ENCODE assay signal across 8 cellular contexts in the genomic region with DNA sequence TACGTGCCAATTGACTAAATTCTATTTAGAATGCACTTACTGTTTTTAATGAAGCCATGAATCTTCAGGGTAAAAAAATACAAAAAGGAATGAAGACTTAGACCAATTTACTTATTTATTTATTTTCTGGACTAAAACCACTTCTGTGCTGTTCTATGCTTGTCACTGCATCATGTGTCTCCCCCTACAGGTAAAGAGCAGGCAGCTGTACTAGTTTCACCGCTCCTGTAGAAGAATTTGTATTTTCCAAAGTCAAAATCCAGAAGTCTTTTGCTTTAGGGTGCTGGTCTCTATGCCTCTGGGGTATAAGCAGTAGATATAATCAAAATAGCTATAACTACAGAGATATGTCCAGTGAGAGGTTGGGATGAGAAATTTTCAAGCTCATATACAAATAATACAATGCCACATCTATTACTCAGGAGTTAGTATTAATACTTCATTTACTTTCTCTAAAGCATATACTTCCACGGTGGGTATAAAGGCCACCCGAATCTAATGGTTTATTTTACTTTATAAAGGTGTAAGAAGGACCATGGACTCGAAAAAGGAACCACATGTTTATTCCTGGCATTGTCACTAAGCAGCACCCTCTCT.
A peak's percentile ranks its signal among the peaks of the same experiment; 100 is the strongest.
DNase-seq lines count a peak whose midpoint lies in the region; ATAC-seq and TF ChIP-seq lines count a peak whose summit lies in the region.

No MANE protein-coding gene starts in this region.

- 44 to 51% (median 50%) methylated on average over 5 of the region's 5 CpGs for WGBS in ovary, 3 donors

- POLR2A ChIA-PET in HEK293 (lab: Yijun Ruan, JAX), result no interaction called here
- POLR2A ChIA-PET in activated CD4-positive, alpha-beta T cell treated with anti-CD3 and anti-CD28 coated beads, Interleukin-2, amount 10 ng/mL, durations not matched to agents 7 days and 5 days (lab: Charles Lee), result interaction anchor here (0.6 kb wide), 1 partner anchor 618 kb away, joined by 4 read pairs; no protein-coding TSS in a partner anchor

- peaks cover 4% of the 10 kb centered on the region for H3K4me1 Mint-ChIP-seq in activated T-cell treated with anti-CD3 and anti-CD28 coated beads, Interleukin-2, amount 50 U/mL, for 4 hours (ENCODE audit: low read depth)
- H3K4me1 Mint-ChIP-seq in activated CD4-positive, alpha-beta T cell treated with anti-CD3 and anti-CD28 coated beads, Interleukin-2, amount 10 ng/mL, durations not matched to agents 7 days and 5 days, result peaks cover 46% of the 10 kb centered on the region

- peak; percentile 54 for TF ChIP-seq CTCF in HEK293 (tag by site-specific recombination; IDR thresholded peaks at IDR 0.05)
- peak; percentile 95 for TF ChIP-seq CTCF in fibroblast of villous mesenchyme (IDR thresholded peaks at IDR 0.05; ENCODE audit: insufficient read depth, low read depth, low read length)
- peak in 2 of 3 donors; percentile 16 to 68 for TF ChIP-seq CTCF in ovary (IDR thresholded peaks at IDR 0.05)

- H3K36me3 ChIP-seq in HEK293 (ENCODE audit: control insufficient read depth in 2 of 2, insufficient read depth in 1 of 2, low read length in 2 of 2) (no peaks in the 10 kb centered on the region), ovary (no peaks in the 10 kb centered on the region)

- no peaks in the 10 kb centered on the region for H3K9me3 Mint-ChIP-seq in activated T-cell treated with anti-CD3 and anti-CD28 coated beads, Interleukin-2, amount 50 U/mL, for 4 hours
- H3K9me3 Mint-ChIP-seq in activated CD4-positive, alpha-beta T cell treated with anti-CD3 and anti-CD28 coated beads, Interleukin-2, amount 10 ng/mL, durations not matched to agents 7 days and 5 days, result peaks cover 3% of the 10 kb centered on the region

- intact Hi-C loops in ovary (cut with DNase I), result loop anchor here in 1 of 4 donors (10.0 kb wide), 1 partner anchor 300 kb away; no protein-coding TSS in a partner anchor

- no peak overlapping the region for H3K4me3 ChIP-seq in HEK293 (ENCODE audit: low read depth, low read length)
- no peak overlapping the region for H3K4me3 ChIP-seq in fibroblast of villous mesenchyme (ENCODE audit: low read depth, low read length)
- H3K4me3 ChIP-seq in ovary, result no peak overlapping the region

- no peaks in the 10 kb centered on the region for H3K27me3 Mint-ChIP-seq in activated T-cell treated with anti-CD3 and anti-CD28 coated beads, Interleukin-2, amount 50 U/mL, for 4 hours (ENCODE audit: low read depth)
- H3K27me3 Mint-ChIP-seq in activated CD4-positive, alpha-beta T cell treated with anti-CD3 and anti-CD28 coated beads, Interleukin-2, amount 10 ng/mL, durations not matched to agents 7 days and 5 days, result no peaks in the 10 kb centered on the region

- H3K9me3 ChIP-seq in HEK293 (ENCODE audit: control insufficient read depth, insufficient read depth, low read depth, low read length) (no peaks in the 10 kb centered on the region), ovary (no peaks in the 10 kb centered on the region)

- H3K27ac Mint-ChIP-seq in activated CD4-positive, alpha-beta T cell treated with anti-CD3 and anti-CD28 coated beads, Interleukin-2, amount 10 ng/mL, durations not matched to agents 7 days and 5 days, result no peak overlapping the region

- ATAC-seq in activated T-cell treated with anti-CD3 and anti-CD28 coated beads, Interleukin-2, amount 50 U/mL, for 4 hours, result peak in 1 of 2 donors; percentile 74
- ATAC-seq in HG03439 (IDR thresholded peaks at IDR 0.05; ENCODE audit: unreplicated experiment), result no peak

- H3K4me3 Mint-ChIP-seq in activated T-cell treated with anti-CD3 and anti-CD28 coated beads, Interleukin-2, amount 50 U/mL, for 4 hours, result no peak overlapping the region
- no peak overlapping the region for H3K4me3 Mint-ChIP-seq in activated CD4-positive, alpha-beta T cell treated with anti-CD3 and anti-CD28 coated beads, Interleukin-2, amount 10 ng/mL, durations not matched to agents 7 days and 5 days

- H3K36me3 Mint-ChIP-seq in activated T-cell treated with anti-CD3 and anti-CD28 coated beads, Interleukin-2, amount 50 U/mL, for 4 hours (ENCODE audit: insufficient read depth), result no peaks in the 10 kb centered on the region
- no peaks in the 10 kb centered on the region for H3K36me3 Mint-ChIP-seq in activated CD4-positive, alpha-beta T cell treated with anti-CD3 and anti-CD28 coated beads, Interleukin-2, amount 10 ng/mL, durations not matched to agents 7 days and 5 days (ENCODE audit: low read depth)

- H3K27ac ChIP-seq in HEK293 (ENCODE audit: extremely low read depth, low read depth, low read length), result no peak overlapping the region
- H3K27ac ChIP-seq in ovary, result no peak overlapping the region

- CTCF ChIA-PET in HEK293 (lab: Yijun Ruan, JAX), result interaction anchor here (0.5 to 4.8 kb wide), 43 partner anchors 9 to 534 kb away, joined by 3 to 43 read pairs (median 4); no protein-coding TSS in a partner anchor
- CTCF ChIA-PET in activated CD4-positive, alpha-beta T cell treated with anti-CD3 and anti-CD28 coated beads, Interleukin-2, amount 10 ng/mL, durations not matched to agents 7 days and 5 days (lab: Charles Lee), result interaction anchor here (0.6 to 4.5 kb wide), 22 partner anchors 9 to 288 kb away, joined by 3 to 21 read pairs (median 4); no protein-coding TSS in a partner anchor

- H3K4me1 ChIP-seq in HEK293 (ENCODE audit: control insufficient read depth, insufficient read depth, low read length) (no peaks in the 10 kb centered on the region), ovary (ENCODE audit: insufficient read depth) (no peaks in the 10 kb centered on the region)

- TF ChIP-seq POLR2A in ovary (IDR thresholded peaks at IDR 0.05), result no peak

- DNase-seq in activated T-cell treated with anti-CD3 and anti-CD28 coated beads, Interleukin-2, amount 50 U/mL, for 4 hours, result peak; percentile 9
- no peak for DNase-seq in activated T-cell treated with anti-CD3 and anti-CD28 coated beads, Interleukin-2, amount 50 U/mL, for 48 hours
- DNase-seq in NCI-H2196 (lab: John Stamatoyannopoulos, UW; ENCODE audit: unreplicated experiment) (peak; percentile 19), fibroblast of villous mesenchyme (ENCODE audit: low read depth) (peak; percentile 87), ovary (peak in 1 of 5 donors; percentile 31)
- DNase-seq in activated CD4-positive, alpha-beta T cell treated with anti-CD3 and anti-CD28 coated beads, Interleukin-2, amount 10 ng/mL, durations not matched to agents 7 days and 5 days, result peak; percentile 61

- no peaks in the 10 kb centered on the region for H3K27me3 ChIP-seq in ovary

- no peak for TF ChIP-seq EP300 in ovary (IDR thresholded peaks at IDR 0.05)

TF ChIP-seq in HEK293, 187 proteins besides CTCF, POLR2A, EP300 and RAD21 (continues in another document):
- TF ChIP-seq ZNF660 (tag by site-specific recombination; IDR thresholded peaks at IDR 0.05) (peak; percentile 61; the same call in 1 of the 2 replicates), ZNF558 (tag by site-specific recombination; IDR thresholded peaks at IDR 0.05) (no peak), ZNF654 (tag by site-specific recombination; IDR thresholded peaks at IDR 0.05; ENCODE audit: low read depth) (peak; percentile 79), ZNF830 (tag by site-specific recombination; IDR thresholded peaks at IDR 0.05; ENCODE audit: low read depth) (no peak), ZNF664 (tag by site-specific recombination; IDR thresholded peaks at IDR 0.05) (no peak), TCF7L2 (IDR thresholded peaks at IDR 0.05; ENCODE audit: borderline replicate concordance, low read depth, low read length) (no peak), HOXD13 (CRISPR knock-in tag; IDR thresholded peaks at IDR 0.05; ENCODE audit: borderline replicate concordance) (no peak), ZNF138 (tag by site-specific recombination; IDR thresholded peaks at IDR 0.05; ENCODE audit: borderline replicate concordance) (no peak), ZSCAN30 (tag by site-specific recombination; IDR thresholded peaks at IDR 0.05) (peak; percentile 67; the same call in 1 of the 2 replicates), BCL11A (tag by site-specific recombination; IDR thresholded peaks at IDR 0.05; ENCODE audit: low read depth) (no peak), ZNF169 (tag by site-specific recombination; IDR thresholded peaks at IDR 0.05) (no peak), ZNF571 (tag by site-specific recombination; IDR thresholded peaks at IDR 0.05) (no peak), KLF10 (tag by site-specific recombination; IDR thresholded peaks at IDR 0.05) (0 out of 2 replicates have a peak, but pooled peaks have one; percentile 20), ZNF324 (tag by site-specific recombination; IDR thresholded peaks at IDR 0.05) (no peak), ZNF133 (tag by site-specific recombination; IDR thresholded peaks at IDR 0.05) (no peak)
- TF ChIP-seq, protein P1, sequence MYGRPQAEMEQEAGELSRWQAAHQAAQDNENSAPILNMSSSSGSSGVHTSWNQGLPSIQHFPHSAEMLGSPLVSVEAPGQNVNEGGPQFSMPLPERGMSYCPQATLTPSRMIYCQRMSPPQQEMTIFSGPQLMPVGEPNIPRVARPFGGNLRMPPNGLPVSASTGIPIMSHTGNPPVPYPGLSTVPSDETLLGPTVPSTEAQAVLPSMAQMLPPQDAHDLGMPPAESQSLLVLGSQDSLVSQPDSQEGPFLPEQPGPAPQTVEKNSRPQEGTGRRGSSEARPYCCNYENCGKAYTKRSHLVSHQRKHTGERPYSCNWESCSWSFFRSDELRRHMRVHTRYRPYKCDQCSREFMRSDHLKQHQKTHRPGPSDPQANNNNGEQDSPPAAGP (tag by site-specific recombination; IDR thresholded peaks at IDR 0.05), result no peak
- TF ChIP-seq, protein P2, sequence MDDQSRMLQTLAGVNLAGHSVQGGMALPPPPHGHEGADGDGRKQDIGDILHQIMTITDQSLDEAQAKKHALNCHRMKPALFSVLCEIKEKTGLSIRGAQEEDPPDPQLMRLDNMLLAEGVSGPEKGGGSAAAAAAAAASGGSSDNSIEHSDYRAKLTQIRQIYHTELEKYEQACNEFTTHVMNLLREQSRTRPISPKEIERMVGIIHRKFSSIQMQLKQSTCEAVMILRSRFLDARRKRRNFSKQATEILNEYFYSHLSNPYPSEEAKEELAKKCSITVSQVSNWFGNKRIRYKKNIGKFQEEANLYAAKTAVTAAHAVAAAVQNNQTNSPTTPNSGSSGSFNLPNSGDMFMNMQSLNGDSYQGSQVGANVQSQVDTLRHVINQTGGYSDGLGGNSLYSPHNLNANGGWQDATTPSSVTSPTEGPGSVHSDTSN (CRISPR knock-in tag; IDR thresholded peaks at IDR 0.05), result no peak

Comparison
In these comparisons a context has a peak if more than half of its experiments do, and no peak if none do; other contexts are left out.
1. DNase-seq: peak in activated T-cell treated with anti-CD3 and anti-CD28 coated beads, Interleukin-2, amount 50 U/mL, for 4 hours (single experiment), NCI-H2196 (single experiment), activated CD4-positive, alpha-beta T cell treated with anti-CD3 and anti-CD28 coated beads, Interleukin-2, amount 10 ng/mL, durations not matched to agents 7 days and 5 days (single experiment) and fibroblast of villous mesenchyme (single experiment); none in activated T-cell treated with anti-CD3 and anti-CD28 coated beads, Interleukin-2, amount 50 U/mL, for 48 hours (0 of 2).
2. CTCF ChIP-seq: peak in every context shown above with its lines; median percentile 95 in fibroblast of villous mesenchyme; 54 in HEK293; 42 in ovary.